8 cellular contexts compared by ENCODE assay signal in the genomic region with DNA sequence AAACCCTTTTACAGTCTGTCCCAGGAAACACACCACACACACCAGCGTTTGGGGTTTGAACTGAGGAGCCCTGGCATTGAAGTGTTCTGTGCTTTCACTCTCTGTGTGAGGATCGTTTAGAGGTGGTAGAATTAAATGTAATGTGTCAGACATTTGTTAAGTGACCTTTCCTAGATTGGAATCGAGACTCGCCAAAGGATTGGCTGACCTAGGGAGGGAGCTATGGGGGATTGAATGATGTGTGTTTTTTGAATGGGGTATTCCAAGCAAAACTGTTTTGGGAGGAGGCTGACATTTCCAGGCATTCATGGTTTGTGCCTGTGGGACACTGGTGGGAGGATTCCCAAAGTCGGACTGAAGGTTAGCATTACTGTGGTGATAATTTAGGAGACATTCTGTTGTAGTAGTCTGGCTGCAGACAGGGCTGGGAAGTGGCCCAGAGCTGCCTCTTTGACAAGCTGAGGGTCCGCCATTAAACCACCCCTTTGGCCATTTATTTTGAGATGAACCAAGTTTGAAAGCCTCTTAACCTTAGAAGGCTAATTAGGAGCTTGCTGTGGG. TPM values are rescaled to one million over a fixed set of nuclear protein-coding genes. Genes with fewer than 3 reads are reported as not detected.
DNase-seq lines count a peak whose midpoint lies in the region; ATAC-seq, FAIRE-seq and TF ChIP-seq lines count a peak whose summit lies in the region.

No MANE protein-coding gene starts in this region.

- H3K27me3 ChIP-seq in HUES48 (ENCODE audit: control insufficient read depth, insufficient read depth, low read length) (peaks cover 12% of the 10 kb centered on the region), iPS-15b (ENCODE audit: control insufficient read depth, insufficient read depth, low read length) (peaks cover 15% of the 10 kb centered on the region), small intestine (ENCODE audit: control insufficient read depth in 2 of 2, insufficient read depth in 2 of 2, low read length in 2 of 2) (no peaks in the 10 kb centered on the region)

- FAIRE-seq in small intestine (lab: Jason Lieb, UNC), result no peak

- TF ChIP-seq CTCF in astrocyte of the cerebellum (IDR thresholded peaks at IDR 0.05; ENCODE audit: low read depth, low read length, missing control alignments), result no peak

- 51 to 66% (median 59%) methylated on average over 6 of the region's 6 CpGs for WGBS in small intestine, 3 donors

- H3K4me3 ChIP-seq in HUES48 (ENCODE audit: low read depth, low read length) (peak overlapping the region; percentile 94), astrocyte of the cerebellum (ENCODE audit: low read depth, low read length) (peak overlapping the region; percentile 84), iPS-15b (ENCODE audit: low read depth, low read length) (peak overlapping the region; percentile 79), small intestine (ENCODE audit: low read depth in 1 of 2, low read length in 2 of 2) (no peak overlapping the region)

- H3K27ac ChIP-seq in HUES48 (ENCODE audit: low read depth, low read length) (peak overlapping the region; percentile 60), small intestine (ENCODE audit: low read depth in 1 of 2, low read length in 1 of 2) (peak overlapping the region in 1 of 2 donors; percentile 85)

- in situ Hi-C loops in astrocyte of the cerebellum (cut with HindIII; ENCODE audit: low sequenced_read_pairs), result no loop called here

- peaks cover 41% of the 10 kb centered on the region for H3K4me1 ChIP-seq in HUES48 (ENCODE audit: control insufficient read depth, insufficient read depth, low read length)
- H3K4me1 ChIP-seq in iPS-15b (ENCODE audit: control insufficient read depth, insufficient read depth, low read length), result peaks cover 17% of the 10 kb centered on the region
- peaks cover 5 to 10% of the 10 kb centered on the region in 2 donors for H3K4me1 ChIP-seq in small intestine (ENCODE audit: control insufficient read depth in 2 of 2, insufficient read depth in 1 of 2, low read depth in 1 of 2, low read length in 1 of 2)

- H3K36me3 ChIP-seq in HUES48 (ENCODE audit: control insufficient read depth, insufficient read depth, low read length) (no peaks in the 10 kb centered on the region), iPS-15b (ENCODE audit: control insufficient read depth, insufficient read depth, low read length) (no peaks in the 10 kb centered on the region), small intestine (ENCODE audit: control insufficient read depth in 2 of 2, insufficient read depth in 2 of 2, low read length in 2 of 2) (no peaks in the 10 kb centered on the region)

- ATAC-seq in HG02623 (IDR thresholded peaks at IDR 0.05; ENCODE audit: unreplicated experiment) (no peak), HG02759 (IDR thresholded peaks at IDR 0.05; ENCODE audit: unreplicated experiment) (no peak), GM21381 (IDR thresholded peaks at IDR 0.05; ENCODE audit: unreplicated experiment) (no peak)

- peak overlapping the region; percentile 95 for H3K9ac ChIP-seq in HUES48 (ENCODE audit: low read depth, low read length)
- no peak overlapping the region for H3K9ac ChIP-seq in iPS-15b (ENCODE audit: low read depth, low read length)

- DNase-seq in astrocyte of the cerebellum (ENCODE audit: low read depth), result no peak
- DNase-seq in small intestine, result peak; percentile 15
- no peak for DNase-seq in iPS-NIHi7 (ENCODE audit: extremely low spot score)

- no peaks in the 10 kb centered on the region for H3K9me3 ChIP-seq in HUES48 (ENCODE audit: control insufficient read depth, insufficient read depth, low read length)
- H3K9me3 ChIP-seq in iPS-15b (ENCODE audit: control insufficient read depth, insufficient read depth, low read length), result no peaks in the 10 kb centered on the region
- no peaks in the 10 kb centered on the region for H3K9me3 ChIP-seq in small intestine (ENCODE audit: control insufficient read depth, low read depth)

RNA-seq across cellular contexts. Expression of a gene that starts 1.7 kb away (rescaled TPM):
- 10 to 100 TPM in 1 of 3 donors, 1 to 10 TPM in 2; 8.1 to 17.1 (median 8.6) TPM for polyA plus RNA-seq in small intestine

Comparison
In these comparisons a context has a peak if more than half of its experiments do, and no peak if none do; other contexts are left out.
1. H3K4me3 ChIP-seq: peak in HUES48 (single experiment), astrocyte of the cerebellum (single experiment) and iPS-15b (single experiment); none in small intestine (0 of 2).